ENCODE assay signal across 1 cellular context in the genomic region with DNA sequence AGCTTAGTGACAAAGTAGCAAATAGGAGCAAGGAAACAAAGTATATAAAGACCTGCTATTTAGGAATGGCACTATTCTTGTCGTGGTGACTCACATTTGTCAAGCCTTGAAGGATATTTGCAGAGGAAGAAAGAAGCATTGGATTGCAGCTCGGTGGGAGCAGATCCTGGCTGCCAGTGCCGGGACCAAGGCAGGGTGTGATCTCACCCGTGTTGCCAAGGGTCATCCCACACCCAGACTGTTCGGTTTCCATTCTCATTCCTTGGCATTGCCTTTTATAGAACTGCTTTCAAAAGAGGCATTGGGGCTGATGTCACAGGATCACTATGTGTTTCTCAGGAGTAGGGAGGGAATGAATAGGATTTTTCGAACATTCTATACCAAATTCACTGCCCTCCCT.
TF ChIP-seq lines count a peak whose summit lies in the region.

No MANE protein-coding gene starts in this region.

TF ChIP-seq in HepG2, 621 proteins besides CTCF, POLR2A, EP300 and RAD21 (continued from another document):
- TF ChIP-seq, protein P1, sequence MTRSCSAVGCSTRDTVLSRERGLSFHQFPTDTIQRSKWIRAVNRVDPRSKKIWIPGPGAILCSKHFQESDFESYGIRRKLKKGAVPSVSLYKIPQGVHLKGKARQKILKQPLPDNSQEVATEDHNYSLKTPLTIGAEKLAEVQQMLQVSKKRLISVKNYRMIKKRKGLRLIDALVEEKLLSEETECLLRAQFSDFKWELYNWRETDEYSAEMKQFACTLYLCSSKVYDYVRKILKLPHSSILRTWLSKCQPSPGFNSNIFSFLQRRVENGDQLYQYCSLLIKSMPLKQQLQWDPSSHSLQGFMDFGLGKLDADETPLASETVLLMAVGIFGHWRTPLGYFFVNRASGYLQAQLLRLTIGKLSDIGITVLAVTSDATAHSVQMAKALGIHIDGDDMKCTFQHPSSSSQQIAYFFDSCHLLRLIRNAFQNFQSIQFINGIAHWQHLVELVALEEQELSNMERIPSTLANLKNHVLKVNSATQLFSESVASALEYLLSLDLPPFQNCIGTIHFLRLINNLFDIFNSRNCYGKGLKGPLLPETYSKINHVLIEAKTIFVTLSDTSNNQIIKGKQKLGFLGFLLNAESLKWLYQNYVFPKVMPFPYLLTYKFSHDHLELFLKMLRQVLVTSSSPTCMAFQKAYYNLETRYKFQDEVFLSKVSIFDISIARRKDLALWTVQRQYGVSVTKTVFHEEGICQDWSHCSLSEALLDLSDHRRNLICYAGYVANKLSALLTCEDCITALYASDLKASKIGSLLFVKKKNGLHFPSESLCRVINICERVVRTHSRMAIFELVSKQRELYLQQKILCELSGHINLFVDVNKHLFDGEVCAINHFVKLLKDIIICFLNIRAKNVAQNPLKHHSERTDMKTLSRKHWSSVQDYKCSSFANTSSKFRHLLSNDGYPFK (CRISPR knock-in tag; IDR thresholded peaks at IDR 0.05; ENCODE audit: borderline replicate concordance): no peak
- TF ChIP-seq MIER2 (CRISPR knock-in tag; IDR thresholded peaks at IDR 0.05) (no peak), ZNF552 (CRISPR knock-in tag; IDR thresholded peaks at IDR 0.05; ENCODE audit: borderline replicate concordance) (no peak), ZSCAN21 (CRISPR knock-in tag; IDR thresholded peaks at IDR 0.05; ENCODE audit: borderline replicate concordance) (no peak)
